1 cellular context compared by ENCODE assay signal in genomic region chr11:34105079-34105956, GRCh38.
TF ChIP-seq lines count a peak whose summit lies in the region.

Gene NAT10 (plus strand): TSS chr11:34105629. CDS start chr11:34108226, 2,597 bp downstream.

TF ChIP-seq in HepG2, 621 proteins besides CTCF, POLR2A, EP300 and RAD21 (continued from another document and continues in another):
- TF ChIP-seq TARDBP (CRISPR knock-in tag; IDR thresholded peaks at IDR 0.05) (peak; percentile 95), CAMTA2 (CRISPR knock-in tag; IDR thresholded peaks at IDR 0.05; ENCODE audit: borderline replicate concordance) (no peak; the same call in 1 of the 2 replicates), CCAR2 (optimal IDR thresholded peaks at IDR 0.05; ENCODE audit: low read depth, low read length) (no peak), ZSCAN29 (CRISPR knock-in tag; conservative IDR thresholded peaks at IDR 0.05) (no peak), TOE1 (CRISPR knock-in tag; IDR thresholded peaks at IDR 0.05) (no peak; the same call in none of the 2 replicates), ZNF121 (CRISPR knock-in tag; IDR thresholded peaks at IDR 0.05) (no peak), NFIB (CRISPR knock-in tag; IDR thresholded peaks at IDR 0.05; ENCODE audit: borderline replicate concordance) (no peak), ATRX (CRISPR knock-in tag; IDR thresholded peaks at IDR 0.05; ENCODE audit: borderline replicate concordance) (no peak), NFKB2 (CRISPR knock-in tag; IDR thresholded peaks at IDR 0.05; ENCODE audit: borderline replicate concordance) (peak; percentile 79), ZNF232 (CRISPR knock-in tag; IDR thresholded peaks at IDR 0.05; ENCODE audit: borderline replicate concordance) (peak; percentile 42; the same call in 1 of the 2 replicates), ZNF619 (CRISPR knock-in tag; IDR thresholded peaks at IDR 0.05) (peak; percentile 94; the same call in 1 of the 2 replicates), LCORL (IDR thresholded peaks at IDR 0.05) (no peak), LCORL (CRISPR knock-in tag; IDR thresholded peaks at IDR 0.05) (peak; percentile 52; the same call in 1 of the 2 replicates), ZNF331 (CRISPR knock-in tag; IDR thresholded peaks at IDR 0.05) (peak; percentile 86), ZBTB20 (CRISPR knock-in tag; IDR thresholded peaks at IDR 0.05; ENCODE audit: borderline replicate concordance, low read depth) (peak; percentile 53; the same call in 1 of the 2 replicates), PITX1 (CRISPR knock-in tag; IDR thresholded peaks at IDR 0.05) (peak; percentile 49; the same call in 1 of the 2 replicates), ZNF335 (CRISPR knock-in tag; IDR thresholded peaks at IDR 0.05) (peak; percentile 100), HNRNPUL1 (IDR thresholded peaks at IDR 0.05; ENCODE audit: low read depth, low read length) (no peak), NFIC (IDR thresholded peaks at IDR 0.05; ENCODE audit: low read length) (no peak), U2AF2 (IDR thresholded peaks at IDR 0.05; ENCODE audit: low read depth, low read length) (no peak), ZNF598 (CRISPR knock-in tag; IDR thresholded peaks at IDR 0.05; ENCODE audit: borderline replicate concordance) (peak; percentile 95), DMTF1 (CRISPR knock-in tag; IDR thresholded peaks at IDR 0.05) (no peak), STAG1 (CRISPR knock-in tag; IDR thresholded peaks at IDR 0.05) (peak; percentile 30), ZNF792 (CRISPR knock-in tag; IDR thresholded peaks at IDR 0.05) (peak; percentile 87), ZNF703 (CRISPR knock-in tag; IDR thresholded peaks at IDR 0.05; ENCODE audit: borderline replicate concordance) (no peak), ZNF616 (CRISPR knock-in tag; IDR thresholded peaks at IDR 0.05; ENCODE audit: low read depth) (peak; percentile 85; the same call in 1 of the 2 replicates), HMGA1 (CRISPR knock-in tag; conservative IDR thresholded peaks at IDR 0.05) (no peak), MXD1 (CRISPR knock-in tag; IDR thresholded peaks at IDR 0.05) (peak; percentile 99; the same call in 1 of the 2 replicates), ZNF660 (CRISPR knock-in tag; IDR thresholded peaks at IDR 0.05; ENCODE audit: borderline replicate concordance, low read depth) (no peak), ZNF382 (CRISPR knock-in tag; IDR thresholded peaks at IDR 0.05; ENCODE audit: borderline replicate concordance) (no peak), HDAC2 (CRISPR knock-in tag; IDR thresholded peaks at IDR 0.05) (peak; percentile 96), GABPB1 (CRISPR knock-in tag; IDR thresholded peaks at IDR 0.05) (peak; percentile 85), MBD4 (IDR thresholded peaks at IDR 0.05; ENCODE audit: borderline replicate concordance, low read length) (no peak), HOXA5 (CRISPR knock-in tag; IDR thresholded peaks at IDR 0.05) (peak; percentile 23; the same call in 1 of the 2 replicates), NFATC3 (CRISPR knock-in tag; IDR thresholded peaks at IDR 0.05) (no peak), ZNF317 (CRISPR knock-in tag; IDR thresholded peaks at IDR 0.05) (peak; percentile 3; the same call in 1 of the 2 replicates), ZNF282 (IDR thresholded peaks at IDR 0.05; ENCODE audit: partially characterized antibody) (no peak)
- TF ChIP-seq, protein P1, sequence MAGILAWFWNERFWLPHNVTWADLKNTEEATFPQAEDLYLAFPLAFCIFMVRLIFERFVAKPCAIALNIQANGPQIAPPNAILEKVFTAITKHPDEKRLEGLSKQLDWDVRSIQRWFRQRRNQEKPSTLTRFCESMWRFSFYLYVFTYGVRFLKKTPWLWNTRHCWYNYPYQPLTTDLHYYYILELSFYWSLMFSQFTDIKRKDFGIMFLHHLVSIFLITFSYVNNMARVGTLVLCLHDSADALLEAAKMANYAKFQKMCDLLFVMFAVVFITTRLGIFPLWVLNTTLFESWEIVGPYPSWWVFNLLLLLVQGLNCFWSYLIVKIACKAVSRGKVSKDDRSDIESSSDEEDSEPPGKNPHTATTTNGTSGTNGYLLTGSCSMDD (CRISPR knock-in tag; IDR thresholded peaks at IDR 0.05): no peak
- TF ChIP-seq, protein P2, sequence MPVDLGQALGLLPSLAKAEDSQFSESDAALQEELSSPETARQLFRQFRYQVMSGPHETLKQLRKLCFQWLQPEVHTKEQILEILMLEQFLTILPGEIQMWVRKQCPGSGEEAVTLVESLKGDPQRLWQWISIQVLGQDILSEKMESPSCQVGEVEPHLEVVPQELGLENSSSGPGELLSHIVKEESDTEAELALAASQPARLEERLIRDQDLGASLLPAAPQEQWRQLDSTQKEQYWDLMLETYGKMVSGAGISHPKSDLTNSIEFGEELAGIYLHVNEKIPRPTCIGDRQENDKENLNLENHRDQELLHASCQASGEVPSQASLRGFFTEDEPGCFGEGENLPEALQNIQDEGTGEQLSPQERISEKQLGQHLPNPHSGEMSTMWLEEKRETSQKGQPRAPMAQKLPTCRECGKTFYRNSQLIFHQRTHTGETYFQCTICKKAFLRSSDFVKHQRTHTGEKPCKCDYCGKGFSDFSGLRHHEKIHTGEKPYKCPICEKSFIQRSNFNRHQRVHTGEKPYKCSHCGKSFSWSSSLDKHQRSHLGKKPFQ (CRISPR knock-in tag; IDR thresholded peaks at IDR 0.05; ENCODE audit: insufficient replicate concordance): no peak
- TF ChIP-seq, protein P3, sequence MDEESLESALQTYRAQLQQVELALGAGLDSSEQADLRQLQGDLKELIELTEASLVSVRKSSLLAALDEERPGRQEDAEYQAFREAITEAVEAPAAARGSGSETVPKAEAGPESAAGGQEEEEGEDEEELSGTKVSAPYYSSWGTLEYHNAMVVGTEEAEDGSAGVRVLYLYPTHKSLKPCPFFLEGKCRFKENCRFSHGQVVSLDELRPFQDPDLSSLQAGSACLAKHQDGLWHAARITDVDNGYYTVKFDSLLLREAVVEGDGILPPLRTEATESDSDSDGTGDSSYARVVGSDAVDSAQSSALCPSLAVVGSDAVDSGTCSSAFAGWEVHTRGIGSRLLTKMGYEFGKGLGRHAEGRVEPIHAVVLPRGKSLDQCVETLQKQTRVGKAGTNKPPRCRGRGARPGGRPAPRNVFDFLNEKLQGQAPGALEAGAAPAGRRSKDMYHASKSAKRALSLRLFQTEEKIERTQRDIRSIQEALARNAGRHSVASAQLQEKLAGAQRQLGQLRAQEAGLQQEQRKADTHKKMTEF (CRISPR knock-in tag; IDR thresholded peaks at IDR 0.05): peak; percentile 89
- TF ChIP-seq, protein P4, sequence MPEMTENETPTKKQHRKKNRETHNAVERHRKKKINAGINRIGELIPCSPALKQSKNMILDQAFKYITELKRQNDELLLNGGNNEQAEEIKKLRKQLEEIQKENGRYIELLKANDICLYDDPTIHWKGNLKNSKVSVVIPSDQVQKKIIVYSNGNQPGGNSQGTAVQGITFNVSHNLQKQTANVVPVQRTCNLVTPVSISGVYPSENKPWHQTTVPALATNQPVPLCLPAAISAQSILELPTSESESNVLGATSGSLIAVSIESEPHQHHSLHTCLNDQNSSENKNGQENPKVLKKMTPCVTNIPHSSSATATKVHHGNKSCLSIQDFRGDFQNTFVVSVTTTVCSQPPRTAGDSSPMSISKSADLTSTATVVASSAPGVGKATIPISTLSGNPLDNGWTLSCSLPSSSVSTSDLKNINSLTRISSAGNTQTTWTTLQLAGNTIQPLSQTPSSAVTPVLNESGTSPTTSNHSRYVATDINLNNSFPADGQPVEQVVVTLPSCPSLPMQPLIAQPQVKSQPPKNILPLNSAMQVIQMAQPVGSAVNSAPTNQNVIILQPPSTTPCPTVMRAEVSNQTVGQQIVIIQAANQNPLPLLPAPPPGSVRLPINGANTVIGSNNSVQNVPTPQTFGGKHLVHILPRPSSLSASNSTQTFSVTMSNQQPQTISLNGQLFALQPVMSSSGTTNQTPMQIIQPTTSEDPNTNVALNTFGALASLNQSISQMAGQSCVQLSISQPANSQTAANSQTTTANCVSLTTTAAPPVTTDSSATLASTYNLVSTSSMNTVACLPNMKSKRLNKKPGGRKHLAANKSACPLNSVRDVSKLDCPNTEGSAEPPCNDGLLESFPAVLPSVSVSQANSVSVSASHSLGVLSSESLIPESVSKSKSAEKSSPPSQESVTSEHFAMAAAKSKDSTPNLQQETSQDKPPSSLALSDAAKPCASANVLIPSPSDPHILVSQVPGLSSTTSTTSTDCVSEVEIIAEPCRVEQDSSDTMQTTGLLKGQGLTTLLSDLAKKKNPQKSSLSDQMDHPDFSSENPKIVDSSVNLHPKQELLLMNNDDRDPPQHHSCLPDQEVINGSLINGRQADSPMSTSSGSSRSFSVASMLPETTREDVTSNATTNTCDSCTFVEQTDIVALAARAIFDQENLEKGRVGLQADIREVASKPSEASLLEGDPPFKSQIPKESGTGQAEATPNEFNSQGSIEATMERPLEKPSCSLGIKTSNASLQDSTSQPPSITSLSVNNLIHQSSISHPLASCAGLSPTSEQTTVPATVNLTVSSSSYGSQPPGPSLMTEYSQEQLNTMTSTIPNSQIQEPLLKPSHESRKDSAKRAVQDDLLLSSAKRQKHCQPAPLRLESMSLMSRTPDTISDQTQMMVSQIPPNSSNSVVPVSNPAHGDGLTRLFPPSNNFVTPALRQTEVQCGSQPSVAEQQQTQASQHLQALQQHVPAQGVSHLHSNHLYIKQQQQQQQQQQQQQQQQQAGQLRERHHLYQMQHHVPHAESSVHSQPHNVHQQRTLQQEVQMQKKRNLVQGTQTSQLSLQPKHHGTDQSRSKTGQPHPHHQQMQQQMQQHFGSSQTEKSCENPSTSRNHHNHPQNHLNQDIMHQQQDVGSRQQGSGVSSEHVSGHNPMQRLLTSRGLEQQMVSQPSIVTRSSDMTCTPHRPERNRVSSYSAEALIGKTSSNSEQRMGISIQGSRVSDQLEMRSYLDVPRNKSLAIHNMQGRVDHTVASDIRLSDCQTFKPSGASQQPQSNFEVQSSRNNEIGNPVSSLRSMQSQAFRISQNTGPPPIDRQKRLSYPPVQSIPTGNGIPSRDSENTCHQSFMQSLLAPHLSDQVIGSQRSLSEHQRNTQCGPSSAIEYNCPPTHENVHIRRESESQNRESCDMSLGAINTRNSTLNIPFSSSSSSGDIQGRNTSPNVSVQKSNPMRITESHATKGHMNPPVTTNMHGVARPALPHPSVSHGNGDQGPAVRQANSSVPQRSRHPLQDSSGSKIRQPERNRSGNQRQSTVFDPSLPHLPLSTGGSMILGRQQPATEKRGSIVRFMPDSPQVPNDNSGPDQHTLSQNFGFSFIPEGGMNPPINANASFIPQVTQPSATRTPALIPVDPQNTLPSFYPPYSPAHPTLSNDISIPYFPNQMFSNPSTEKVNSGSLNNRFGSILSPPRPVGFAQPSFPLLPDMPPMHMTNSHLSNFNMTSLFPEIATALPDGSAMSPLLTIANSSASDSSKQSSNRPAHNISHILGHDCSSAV (CRISPR knock-in tag; IDR thresholded peaks at IDR 0.05; ENCODE audit: borderline replicate concordance): no peak
- TF ChIP-seq, protein P5, sequence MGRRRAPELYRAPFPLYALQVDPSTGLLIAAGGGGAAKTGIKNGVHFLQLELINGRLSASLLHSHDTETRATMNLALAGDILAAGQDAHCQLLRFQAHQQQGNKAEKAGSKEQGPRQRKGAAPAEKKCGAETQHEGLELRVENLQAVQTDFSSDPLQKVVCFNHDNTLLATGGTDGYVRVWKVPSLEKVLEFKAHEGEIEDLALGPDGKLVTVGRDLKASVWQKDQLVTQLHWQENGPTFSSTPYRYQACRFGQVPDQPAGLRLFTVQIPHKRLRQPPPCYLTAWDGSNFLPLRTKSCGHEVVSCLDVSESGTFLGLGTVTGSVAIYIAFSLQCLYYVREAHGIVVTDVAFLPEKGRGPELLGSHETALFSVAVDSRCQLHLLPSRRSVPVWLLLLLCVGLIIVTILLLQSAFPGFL (CRISPR knock-in tag; IDR thresholded peaks at IDR 0.05): no peak
- TF ChIP-seq, protein P6, sequence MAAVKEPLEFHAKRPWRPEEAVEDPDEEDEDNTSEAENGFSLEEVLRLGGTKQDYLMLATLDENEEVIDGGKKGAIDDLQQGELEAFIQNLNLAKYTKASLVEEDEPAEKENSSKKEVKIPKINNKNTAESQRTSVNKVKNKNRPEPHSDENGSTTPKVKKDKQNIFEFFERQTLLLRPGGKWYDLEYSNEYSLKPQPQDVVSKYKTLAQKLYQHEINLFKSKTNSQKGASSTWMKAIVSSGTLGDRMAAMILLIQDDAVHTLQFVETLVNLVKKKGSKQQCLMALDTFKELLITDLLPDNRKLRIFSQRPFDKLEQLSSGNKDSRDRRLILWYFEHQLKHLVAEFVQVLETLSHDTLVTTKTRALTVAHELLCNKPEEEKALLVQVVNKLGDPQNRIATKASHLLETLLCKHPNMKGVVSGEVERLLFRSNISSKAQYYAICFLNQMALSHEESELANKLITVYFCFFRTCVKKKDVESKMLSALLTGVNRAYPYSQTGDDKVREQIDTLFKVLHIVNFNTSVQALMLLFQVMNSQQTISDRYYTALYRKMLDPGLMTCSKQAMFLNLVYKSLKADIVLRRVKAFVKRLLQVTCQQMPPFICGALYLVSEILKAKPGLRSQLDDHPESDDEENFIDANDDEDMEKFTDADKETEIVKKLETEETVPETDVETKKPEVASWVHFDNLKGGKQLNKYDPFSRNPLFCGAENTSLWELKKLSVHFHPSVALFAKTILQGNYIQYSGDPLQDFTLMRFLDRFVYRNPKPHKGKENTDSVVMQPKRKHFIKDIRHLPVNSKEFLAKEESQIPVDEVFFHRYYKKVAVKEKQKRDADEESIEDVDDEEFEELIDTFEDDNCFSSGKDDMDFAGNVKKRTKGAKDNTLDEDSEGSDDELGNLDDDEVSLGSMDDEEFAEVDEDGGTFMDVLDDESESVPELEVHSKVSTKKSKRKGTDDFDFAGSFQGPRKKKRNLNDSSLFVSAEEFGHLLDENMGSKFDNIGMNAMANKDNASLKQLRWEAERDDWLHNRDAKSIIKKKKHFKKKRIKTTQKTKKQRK (IDR thresholded peaks at IDR 0.05; ENCODE audit: low read length): no peak
